ENCODE assay signal across 1 cellular context in genomic region chr11:118785362-118785761, GRCh38.
TF ChIP-seq lines count a peak whose summit lies in the region.

No MANE protein-coding gene starts in this region.

TF ChIP-seq in GM23338, 12 proteins besides CTCF, POLR2A, EP300 and RAD21 (continued from another document):
- TF ChIP-seq ETS1 (IDR thresholded peaks at IDR 0.05) (no peak), ZNF331 (CRISPR knock-in tag; IDR thresholded peaks at IDR 0.05; ENCODE audit: low read depth) (no peak), EZH2 (IDR thresholded peaks at IDR 0.05; ENCODE audit: low read depth, unreplicated experiment) (no peak), CREB1 (CRISPR knock-in tag; IDR thresholded peaks at IDR 0.05; ENCODE audit: low read depth) (no peak)
TF ChIP-seq in GM23338: peak in this region for 0.
